Comparison of ENCODE assay signal across 8 cellular contexts in the genomic region with DNA sequence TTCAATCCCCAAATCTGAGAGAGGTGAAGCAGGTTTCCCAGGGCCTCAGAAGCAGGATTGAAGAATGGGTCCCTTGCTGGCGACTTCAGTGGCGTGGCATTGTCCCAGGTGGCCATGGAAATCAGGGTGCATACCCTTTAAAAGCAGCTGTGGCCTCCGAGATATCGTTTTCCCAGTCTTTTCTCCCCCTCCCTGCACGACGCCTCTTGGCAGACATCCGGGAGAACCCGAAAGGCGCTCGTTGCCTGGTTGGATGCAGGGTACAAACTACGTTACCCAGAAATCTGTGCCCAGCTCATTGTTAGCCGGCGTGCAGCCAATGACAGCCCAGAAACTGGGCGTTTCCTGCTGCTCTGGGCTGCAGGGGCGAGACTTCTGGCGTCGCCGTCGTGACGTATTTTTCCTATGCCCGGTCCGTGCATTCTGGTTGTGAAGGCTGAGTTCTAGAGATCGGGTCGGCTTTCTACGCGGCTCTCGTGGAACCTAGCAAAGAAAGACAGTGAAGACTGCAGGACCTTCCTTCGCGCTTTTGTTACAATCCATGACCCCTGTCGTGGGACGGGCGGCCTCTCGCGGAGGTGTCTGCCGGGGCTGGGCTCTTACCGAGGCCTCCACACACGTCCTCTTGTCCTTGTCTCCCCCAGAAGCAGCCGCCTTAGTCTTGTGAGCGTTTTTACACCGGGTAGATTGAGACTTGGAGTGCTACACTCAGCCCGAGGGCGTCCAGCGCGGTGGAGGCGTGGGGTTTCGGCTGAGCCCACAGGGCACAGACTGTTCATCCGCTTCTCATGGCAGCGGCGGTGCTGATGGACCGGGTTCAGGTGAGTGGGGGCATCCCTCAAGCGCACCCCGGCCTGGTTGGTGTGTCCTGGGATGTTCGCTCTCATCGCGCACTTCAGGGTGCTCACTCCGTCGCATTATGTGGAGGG. TPM values are rescaled to one million over a fixed set of nuclear protein-coding genes. Genes with fewer than 3 reads are reported as not detected.
A peak's percentile ranks its signal among the peaks of the same experiment; 100 is the strongest.
DNase-seq lines count a peak whose midpoint lies in the region; ATAC-seq and TF ChIP-seq lines count a peak whose summit lies in the region.

TSS of gene ZNF304 (plus strand) at position 395 of the 929 bp plus-strand sequence. CDS start at position 789, 394 bp downstream.

- TF ChIP-seq CTCF in RWPE2 (IDR thresholded peaks at IDR 0.05; ENCODE audit: poor library complexity, severe bottlenecking) (no peak), neural progenitor cell (IDR thresholded peaks at IDR 0.05) (no peak)

- H3K27me3 ChIP-seq in GM23248 (replicated peaks; ENCODE audit: insufficient read depth) (no peaks in the 10 kb centered on the region), RWPE2 (ENCODE audit: insufficient read depth, poor library complexity, severe bottlenecking) (no peaks in the 10 kb centered on the region), neural progenitor cell (peaks cover 14% of the 10 kb centered on the region), stomach smooth muscle (ENCODE audit: control insufficient read depth in 1 of 2, insufficient read depth in 2 of 2, low read length in 2 of 2) (no peaks in the 10 kb centered on the region)

- peak within 1 kb of the TSS; percentile 98 for H3K4me3 Mint-ChIP-seq in neural progenitor cell

- H2AFZ ChIP-seq in GM23248 (peak within 1 kb of the TSS; percentile 98), neural progenitor cell (replicated peaks) (peak within 1 kb of the TSS; percentile 84)

- in situ Hi-C loops in GM23248 (cut with MboI): no loop called here

- H3K4me2 ChIP-seq in GM23248 (ENCODE audit: unreplicated experiment) (peak within 1 kb of the TSS; percentile 95), neural progenitor cell (peak within 1 kb of the TSS; percentile 90)

- H3K79me2 ChIP-seq in GM23248 (ENCODE audit: insufficient read depth): peaks cover 50% of the 10 kb centered on the region
- peaks cover 29% of the 10 kb centered on the region for H3K79me2 ChIP-seq in neural progenitor cell (ENCODE audit: low read depth)

- H3K9me2 ChIP-seq in GM23248 (ENCODE audit: insufficient read depth): no peaks in the 10 kb centered on the region

- no peaks in the 10 kb centered on the region for H3K9me3 Mint-ChIP-seq in neural progenitor cell

- H4K20me1 ChIP-seq in GM23248 (ENCODE audit: insufficient read depth): no peaks in the 10 kb centered on the region
- no peaks in the 10 kb centered on the region for H4K20me1 ChIP-seq in neural progenitor cell (ENCODE audit: low read depth)

- H3K27me3 Mint-ChIP-seq in neural progenitor cell (ENCODE audit: insufficient read depth, low read depth): peaks cover 4% of the 10 kb centered on the region

- peaks cover 23% of the 10 kb centered on the region for H3K4me1 ChIP-seq in GM23248 (ENCODE audit: insufficient read depth)
- H3K4me1 ChIP-seq in RWPE2 (ENCODE audit: insufficient read depth, poor library complexity, severe bottlenecking): peaks cover 5% of the 10 kb centered on the region
- H3K4me1 ChIP-seq in neural progenitor cell: no peaks in the 10 kb centered on the region
- peaks cover 24% of the 10 kb centered on the region for H3K4me1 ChIP-seq in stomach smooth muscle (ENCODE audit: control insufficient read depth, insufficient read depth, low read length)

- H3K9ac ChIP-seq in GM23248: peak within 1 kb of the TSS; percentile 95
- peak within 1 kb of the TSS; percentile 96 for H3K9ac ChIP-seq in neural progenitor cell
- peak within 1 kb of the TSS; percentile 92 to 98 for H3K9ac ChIP-seq in stomach smooth muscle (ENCODE audit: low read length in 2 of 2)

- peak within 1 kb of the TSS; percentile 82 for H3K27ac Mint-ChIP-seq in neural progenitor cell

- H3K4me1 Mint-ChIP-seq in neural progenitor cell: peaks cover 31% of the 10 kb centered on the region

- DNase-seq in EH (ENCODE audit: low read depth): peak; percentile 97
- DNase-seq in GM23248: peak; percentile 98
- DNase-seq in Kasumi-1 (lab: John Stamatoyannopoulos, UW): peak; percentile 94 to 97
- peak; percentile 89 for DNase-seq in RWPE2 (ENCODE audit: low spot score)
- DNase-seq in activated gamma-delta T cell treated with Interleukin-2 at 50 U/mL for 16 hours: peak; percentile 76
- DNase-seq in foreskin melanocyte: peak; percentile 94
- peak; percentile 97 for DNase-seq in neural progenitor cell (ENCODE audit: low spot score)

- H3K36me3 Mint-ChIP-seq in neural progenitor cell: peaks cover 26% of the 10 kb centered on the region

- peak within 1 kb of the TSS; percentile 79 for H3K27ac ChIP-seq in GM23248
- no peak within 1 kb of the TSS for H3K27ac ChIP-seq in RWPE2 (ENCODE audit: poor library complexity, severe bottlenecking)
- no peak within 1 kb of the TSS for H3K27ac ChIP-seq in neural progenitor cell
- H3K27ac ChIP-seq in stomach smooth muscle (ENCODE audit: low read length): peak within 1 kb of the TSS; percentile 82

- peak; percentile 100 for ATAC-seq in RWPE2 (ENCODE audit: low read depth)

- H3K36me3 ChIP-seq in GM23248 (ENCODE audit: low read depth) (peaks cover 8% of the 10 kb centered on the region; the same call in 1 of the 2 replicates), RWPE2 (ENCODE audit: low read depth) (peaks cover 24% of the 10 kb centered on the region), neural progenitor cell (no peaks in the 10 kb centered on the region), stomach smooth muscle (ENCODE audit: control insufficient read depth in 2 of 2, insufficient read depth in 2 of 2, low read length in 2 of 2) (peaks cover 26 to 33% of the 10 kb centered on the region in 2 donors)

- H3K4me3 ChIP-seq in GM23248 (peak within 1 kb of the TSS; percentile 86), RWPE2 (ENCODE audit: severe bottlenecking) (peak within 1 kb of the TSS; percentile 74), neural progenitor cell (peak within 1 kb of the TSS; percentile 97), stomach smooth muscle (ENCODE audit: low read length in 2 of 2) (peak within 1 kb of the TSS; percentile 96 to 100)

- peaks cover 8% of the 10 kb centered on the region; the same call in 1 of the 2 replicates for H3F3A ChIP-seq in GM23248 (ENCODE audit: insufficient read depth)
- no peaks in the 10 kb centered on the region for H3F3A ChIP-seq in neural progenitor cell (ENCODE audit: low read depth)

- 0 to 1% methylated on average over 57 of the region's 57 CpGs for WGBS in GM23248 (ENCODE audit: low coverage in 1 of 2, low lambda C conversion rate in 2 of 2, missing lambda C conversion rate in 2 of 2), 2 experiments

- no peaks in the 10 kb centered on the region for H3K9me3 ChIP-seq in GM23248 (ENCODE audit: low read depth)
- no peaks in the 10 kb centered on the region for H3K9me3 ChIP-seq in RWPE2 (ENCODE audit: severe bottlenecking)
- H3K9me3 ChIP-seq in neural progenitor cell (ENCODE audit: low read depth): no peaks in the 10 kb centered on the region
- peaks cover 11 to 12% of the 10 kb centered on the region in 2 donors for H3K9me3 ChIP-seq in stomach smooth muscle (ENCODE audit: control insufficient read depth in 2 of 2, low read length in 2 of 2)

RNA-seq across cellular contexts. Expression of gene ZNF304, which starts in this region (rescaled TPM):
- 7.8 and 8.7 TPM in 2 replicates for total RNA-seq in GM23248 (2014; rRNA removed; shearing (Covaris generic))
- polyA plus RNA-seq in GM23248 (2016; fragmentation: Nextera tagmentation; extraction: Ambion mirVana): 4.2 and 4.8 TPM in 2 replicates
- 11.6 and 15.5 TPM in 2 replicates for total RNA-seq in neural progenitor cell (ENCODE audit: low replicate concordance)

Comparison
In these comparisons a context has a peak if more than half of its experiments do, and no peak if none do; other contexts are left out.
1. H3K27ac ChIP-seq: peak in GM23248 (single experiment) and stomach smooth muscle (single experiment); none in RWPE2 (single experiment) and neural progenitor cell (single experiment).
2. Peak in every context shown above with its lines, with median percentiles within 50 percentile points of each other: DNase-seq, H3K4me3 ChIP-seq and H3K9ac ChIP-seq.